28 cellular contexts compared by ENCODE assay signal in genomic region chr3:191912616-191913204, GRCh38.
DNase-seq lines count a peak whose midpoint lies in the region; ATAC-seq and TF ChIP-seq lines count a peak whose summit lies in the region.
"Had no signal": no experiment of that assay in that cellular context is flagged by ENCODE, and none has a peak within 500 bp of the region (broad histone marks: within the 10 kb centered on the region; RNA-seq: fewer than 3 reads in every experiment).

No MANE protein-coding gene starts in this region.

- intact Hi-C loops in PC-9 (cut with micrococcal nuclease; ENCODE audit: unreplicated experiment): no loop called here
- intact Hi-C loops in activated CD8-positive, alpha-beta T cell treated with anti-CD3 and anti-CD28 coated beads for 36 hours (cut with micrococcal nuclease): no loop called here
- intact Hi-C loops in lower lobe of right lung (cut with DNase I): no loop called here

- H3K36me3 ChIP-seq in BLaER1 (no peaks in the 10 kb centered on the region), GM23338 (ENCODE audit: insufficient read depth) (no peaks in the 10 kb centered on the region; the same call in 1 of the 2 replicates), PC-9 (ENCODE audit: low read depth) (no peaks in the 10 kb centered on the region), mesendoderm (ENCODE audit: control insufficient read depth, insufficient read depth, low read length) (no peaks in the 10 kb centered on the region), lower lobe of right lung (no peaks in the 10 kb centered on the region)
- H3K36me3 ChIP-seq: SJSA1 had no signal

- H3K4me1 Mint-ChIP-seq in GM23338: peaks cover 4% of the 10 kb centered on the region; the same call in 2 of the 3 replicates
- no peaks in the 10 kb centered on the region for H3K4me1 Mint-ChIP-seq in activated CD8-positive, alpha-beta T cell treated with anti-CD3 and anti-CD28 coated beads for 36 hours (ENCODE audit: low read depth)
- H3K4me1 Mint-ChIP-seq: CD4-positive, CD25-positive, alpha-beta regulatory T cell; T-cell had no signal

- peaks cover 8% of the 10 kb centered on the region; the same call in 2 of the 3 replicates for H3K9me3 Mint-ChIP-seq in GM23338
- H3K9me3 Mint-ChIP-seq in activated CD8-positive, alpha-beta T cell treated with anti-CD3 and anti-CD28 coated beads for 36 hours: peaks cover 3% of the 10 kb centered on the region

- H3K4me1 ChIP-seq in BLaER1: 0 out of 2 replicates have a peak, but pooled peaks cover 4% of the 10 kb centered on the region
- H3K4me1 ChIP-seq in GM23338 (ENCODE audit: insufficient read depth): no peaks in the 10 kb centered on the region
- H3K4me1 ChIP-seq in PC-9 (replicated peaks; ENCODE audit: insufficient read depth): no peaks in the 10 kb centered on the region
- no peaks in the 10 kb centered on the region for H3K4me1 ChIP-seq in mesendoderm (ENCODE audit: control insufficient read depth, low read depth, low read length)
- no peaks in the 10 kb centered on the region for H3K4me1 ChIP-seq in lower lobe of right lung
- H3K4me1 ChIP-seq: SJSA1 had no signal

- no peaks in the 10 kb centered on the region for H3K9me3 ChIP-seq in BLaER1
- peaks cover 5% of the 10 kb centered on the region; the same call in 1 of the 2 replicates for H3K9me3 ChIP-seq in PC-9 (ENCODE audit: insufficient read depth, low read depth)
- H3K9me3 ChIP-seq in lower lobe of right lung: no peaks in the 10 kb centered on the region
- H3K9me3 ChIP-seq: SJSA1 had no signal

- no peaks in the 10 kb centered on the region for H3F3A ChIP-seq in GM23338 (replicated peaks; ENCODE audit: low read depth)
- no peaks in the 10 kb centered on the region for H3F3A ChIP-seq in PC-9 (ENCODE audit: insufficient read depth, low read depth)

- peaks cover 66% of the 10 kb centered on the region for H3K36me3 Mint-ChIP-seq in GM23338 (ENCODE audit: low read depth)
- H3K36me3 Mint-ChIP-seq in activated CD8-positive, alpha-beta T cell treated with anti-CD3 and anti-CD28 coated beads for 36 hours (ENCODE audit: low read depth): no peaks in the 10 kb centered on the region
- H3K36me3 Mint-ChIP-seq: CD4-positive, CD25-positive, alpha-beta regulatory T cell; T-cell had no signal

- no peak overlapping the region for H4K8ac ChIP-seq in mesendoderm (ENCODE audit: low read depth, low read length)

- no peak overlapping the region for H3K27ac ChIP-seq in BLaER1
- H3K27ac ChIP-seq in GM23338 (ENCODE audit: low read depth): no peak overlapping the region
- H3K27ac ChIP-seq in PC-9: no peak overlapping the region
- no peak overlapping the region for H3K27ac ChIP-seq in mesendoderm (ENCODE audit: low read depth, low read length)
- H3K27ac ChIP-seq in lower lobe of right lung: no peak overlapping the region
- H3K27ac ChIP-seq: GM23248, SJSA1 had no signal

- H4K20me1 ChIP-seq in BLaER1 (no peaks in the 10 kb centered on the region), GM23338 (replicated peaks; ENCODE audit: insufficient read depth) (no peaks in the 10 kb centered on the region), PC-9 (ENCODE audit: insufficient read depth) (no peaks in the 10 kb centered on the region)

- 0 out of 2 replicates have a peak overlapping the region, but pooled peaks have one; percentile 7 for H3K4me2 ChIP-seq in BLaER1
- H3K4me2 ChIP-seq in GM23338: no peak overlapping the region
- 0 out of 2 replicates have a peak overlapping the region, but pooled peaks have one; percentile 21 for H3K4me2 ChIP-seq in PC-9
- no peak overlapping the region for H3K4me2 ChIP-seq in mesendoderm (ENCODE audit: low read length)

- no CpG with 5 or more reads among the region's 11 CpGs for WGBS in mesendoderm (ENCODE audit: extremely low coverage, insufficient coverage, low lambda C conversion rate)

- H3K9me2 ChIP-seq in GM23338 (ENCODE audit: insufficient read depth) (peaks cover 4% of the 10 kb centered on the region; the same call in 1 of the 2 replicates), PC-9 (ENCODE audit: insufficient read depth) (no peaks in the 10 kb centered on the region)

- H2BK15ac ChIP-seq in mesendoderm (replicated peaks; ENCODE audit: low read depth): no peak overlapping the region

- no peak overlapping the region for H3K4me3 Mint-ChIP-seq in GM23338
- no peak overlapping the region for H3K4me3 Mint-ChIP-seq in activated CD8-positive, alpha-beta T cell treated with anti-CD3 and anti-CD28 coated beads for 36 hours
- H3K4me3 Mint-ChIP-seq: CD4-positive, CD25-positive, alpha-beta regulatory T cell; T-cell had no signal

- no peak overlapping the region for H4K5ac ChIP-seq in mesendoderm (ENCODE audit: low read length)

- H3K4me3 ChIP-seq in BLaER1: no peak overlapping the region
- no peak overlapping the region for H3K4me3 ChIP-seq in GM23338
- H3K4me3 ChIP-seq in PC-9: no peak overlapping the region
- no peak overlapping the region for H3K4me3 ChIP-seq in mesendoderm (ENCODE audit: low read length)
- H3K4me3 ChIP-seq in lower lobe of right lung: no peak overlapping the region
- H3K4me3 ChIP-seq: GM23248, SJSA1 had no signal

- CTCF ChIA-PET in PC-9 (lab: Charles Lee): interaction anchor here (0.7 kb wide), 1 partner anchor 82 kb away, joined by 12 read pairs; no protein-coding TSS in a partner anchor
- CTCF ChIA-PET in activated CD8-positive, alpha-beta T cell treated with anti-CD3 and anti-CD28 coated beads for 36 hours (lab: Charles Lee): no interaction called here

- no peak overlapping the region for H3K56ac ChIP-seq in mesendoderm (ENCODE audit: low read length)

- DNase-seq in GM23338 (ENCODE audit: low spot score) (no peak), PC-9 (no peak), mesendoderm (no peak), NCI-H2081 treated with DMSO at 0.1 percent for 48 hours (lab: John Stamatoyannopoulos, UW) (no peak), lower lobe of right lung (no peak)
- DNase-seq in activated CD8-positive, alpha-beta T cell treated with anti-CD3 and anti-CD28 coated beads for 36 hours: no peak
- DNase-seq: 8988T; CD4-positive, CD25-positive, alpha-beta regulatory T cell; DMS53; GM23248; Karpas-422; MV-4-11; NCI-H1105; NCI-H146; NCI-H1930; NCI-H446; NCI-H524 treated with DMSO at 0.1 percent for 48 hours; NCI-H774; NK-92 treated with Interleukin-12 subunit alpha and Interleukin-12 subunit beta, amount 100 ng/mL, for 24 hours; PC-3; Right ventricle myocardium superior; RPMI8226; T-cell had no signal

- H3K27me3 ChIP-seq in BLaER1 (no peaks in the 10 kb centered on the region), GM23338 (ENCODE audit: insufficient read depth) (no peaks in the 10 kb centered on the region), PC-9 (ENCODE audit: insufficient read depth, low read depth) (no peaks in the 10 kb centered on the region), mesendoderm (ENCODE audit: insufficient read depth, low read length, poor library complexity) (no peaks in the 10 kb centered on the region), lower lobe of right lung (ENCODE audit: low read depth) (no peaks in the 10 kb centered on the region)
- H3K27me3 ChIP-seq: SJSA1 had no signal

- H3K27ac Mint-ChIP-seq in GM23338: no peak overlapping the region
- no peak overlapping the region for H3K27ac Mint-ChIP-seq in activated CD8-positive, alpha-beta T cell treated with anti-CD3 and anti-CD28 coated beads for 36 hours
- H3K27ac Mint-ChIP-seq: CD4-positive, CD25-positive, alpha-beta regulatory T cell; T-cell had no signal

- no peak overlapping the region for H2AK5ac ChIP-seq in mesendoderm (ENCODE audit: low read length)

- H3K79me2 ChIP-seq in GM23338 (replicated peaks; ENCODE audit: insufficient read depth): no peaks in the 10 kb centered on the region
- no peaks in the 10 kb centered on the region for H3K79me2 ChIP-seq in PC-9 (ENCODE audit: low read depth)
- no peaks in the 10 kb centered on the region for H3K79me2 ChIP-seq in mesendoderm (ENCODE audit: control insufficient read depth, insufficient read depth, low read length)

- H2BK5ac ChIP-seq in mesendoderm (ENCODE audit: low read length): no peak overlapping the region

- H3K27me3 Mint-ChIP-seq in GM23338 (ENCODE audit: insufficient read depth, low read depth, poor library complexity): no peaks in the 10 kb centered on the region
- no peaks in the 10 kb centered on the region for H3K27me3 Mint-ChIP-seq in activated CD8-positive, alpha-beta T cell treated with anti-CD3 and anti-CD28 coated beads for 36 hours
- H3K27me3 Mint-ChIP-seq: CD4-positive, CD25-positive, alpha-beta regulatory T cell; T-cell had no signal

- H3K23ac ChIP-seq in mesendoderm (ENCODE audit: low read length): no peak overlapping the region

- TF ChIP-seq CTCF in GM23338 (conservative IDR thresholded peaks at IDR 0.05; ENCODE audit: low read depth in 2 of 2): no peak
- TF ChIP-seq CTCF in PC-9 (conservative IDR thresholded peaks at IDR 0.05): no peak
- no peak for TF ChIP-seq CTCF in activated CD8-positive, alpha-beta T cell treated with anti-CD3 and anti-CD28 coated beads for 36 hours (IDR thresholded peaks at IDR 0.05)
- TF ChIP-seq CTCF in lower lobe of right lung (IDR thresholded peaks at IDR 0.05): no peak

- H3K79me1 ChIP-seq in mesendoderm (ENCODE audit: low read length): no peaks in the 10 kb centered on the region

- no peak overlapping the region for H3K9ac ChIP-seq in BLaER1
- no peak overlapping the region for H3K9ac ChIP-seq in mesendoderm (ENCODE audit: low read length)
- H3K9ac ChIP-seq: GM23248 had no signal

- H3K4ac ChIP-seq in mesendoderm (ENCODE audit: low read depth, low read length): peak overlapping the region; percentile 26

- POLR2A ChIA-PET in PC-9 (lab: Charles Lee; ENCODE audit: unreplicated experiment): no interaction called here
- POLR2A ChIA-PET in activated CD8-positive, alpha-beta T cell treated with anti-CD3 and anti-CD28 coated beads for 36 hours (lab: Charles Lee): no interaction called here

- H2AFZ ChIP-seq in GM23338: no peak overlapping the region
- peak overlapping the region; percentile 5; the same call in 1 of the 2 replicates for H2AFZ ChIP-seq in PC-9
- H2AFZ ChIP-seq: GM23248 had no signal

- no peak overlapping the region for H3K18ac ChIP-seq in mesendoderm (ENCODE audit: low read length)

- H2BK120ac ChIP-seq in mesendoderm (ENCODE audit: low read depth, low read length): no peak overlapping the region

- BruUV-seq in PC-9 (replicated peaks; lab: Mats Ljungman, UMichigan): no TSS peak

- ATAC-seq in GM23338 (peak; percentile 32; the same call in 1 of the 3 replicates), HG03432 (IDR thresholded peaks at IDR 0.05; ENCODE audit: unreplicated experiment) (no peak), lower lobe of right lung (no peak)
- no peak for ATAC-seq in activated CD8-positive, alpha-beta T cell treated with anti-CD3 and anti-CD28 coated beads for 36 hours
- ATAC-seq: HCT116, HepG2, PC-3, T-cell had no signal

TF ChIP-seq in GM23338, 12 proteins besides CTCF, POLR2A, EP300 and RAD21 (continues in another document):
- no peak for TF ChIP-seq POLR2AphosphoS5 (IDR thresholded peaks at IDR 0.05; ENCODE audit: low read depth)
- TF ChIP-seq EZH2phosphoT487 (IDR thresholded peaks at IDR 0.05; ENCODE audit: unreplicated experiment): no peak
- TF ChIP-seq NANOG (IDR thresholded peaks at IDR 0.05; ENCODE audit: borderline replicate concordance): no peak

Comparison
In these comparisons a context has a peak if more than half of its experiments do, and no peak if none do; other contexts are left out.
1. H3K4me2 ChIP-seq: peak in BLaER1 (single experiment) and PC-9 (single experiment); none in GM23338 (single experiment) and mesendoderm (single experiment).